8 cellular contexts compared by ENCODE assay signal in the genomic region with DNA sequence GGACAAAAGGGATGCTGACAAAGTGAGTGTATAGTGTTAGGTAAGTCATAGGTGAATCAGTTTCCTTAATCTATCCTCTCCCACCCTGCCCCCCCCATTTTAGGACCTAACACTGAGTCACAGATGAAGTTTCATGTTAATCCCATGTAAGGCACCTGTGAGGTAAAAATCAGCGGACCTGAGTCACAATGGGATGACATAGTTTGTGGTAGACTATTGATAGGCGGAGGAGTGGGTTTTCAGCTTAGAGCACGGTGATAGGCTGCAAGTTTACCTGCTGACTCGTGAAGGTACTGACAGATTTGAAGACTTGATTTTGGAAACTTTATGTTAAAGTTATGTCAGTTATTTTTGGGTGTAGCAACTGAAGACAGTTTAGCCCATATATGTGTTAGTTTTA. TPM values are rescaled to one million over a fixed set of nuclear protein-coding genes. Genes with fewer than 3 reads are reported as not detected.
DNase-seq lines count a peak whose midpoint lies in the region; ATAC-seq and TF ChIP-seq lines count a peak whose summit lies in the region.

No MANE protein-coding gene starts in this region.

- H3K27ac Mint-ChIP-seq in CD4-positive, alpha-beta T cell = peak overlapping the region; percentile 100

- peaks cover 60% of the 10 kb centered on the region for H3K4me1 Mint-ChIP-seq in CD4-positive, alpha-beta T cell (ENCODE audit: low read depth)

- H3K36me3 ChIP-seq in H7 (replicated peaks; ENCODE audit: control insufficient read depth, insufficient read depth, low read length) (peaks cover 5% of the 10 kb centered on the region), SJSA1 (peaks cover 43% of the 10 kb centered on the region), brain microvascular endothelial cell (replicated peaks) (peaks cover 4% of the 10 kb centered on the region), mesodermal cell (ENCODE audit: control insufficient read depth, insufficient read depth, low read length) (peaks cover 17% of the 10 kb centered on the region)

- peaks cover 8% of the 10 kb centered on the region; the same call in 1 of the 2 replicates for H3K4me1 ChIP-seq in SJSA1 (replicated peaks)
- H3K4me1 ChIP-seq in mesodermal cell (ENCODE audit: control insufficient read depth, insufficient read depth, low read length, poor library complexity, severe bottlenecking) = no peaks in the 10 kb centered on the region

- peak overlapping the region; percentile 98 for H3K4me3 Mint-ChIP-seq in CD4-positive, alpha-beta T cell

- CTCF ChIA-PET in CD4-positive, alpha-beta T cell (lab: Charles Lee) = interaction anchor here (1.3 to 2.7 kb wide), 4 partner anchors 17 to 174 kb away, joined by 3 to 20 read pairs (median 6); partner anchors contain the start of gene CEP350

- peak in 8 of 10 experiments; percentile 24 to 73 (median 35) for DNase-seq in CD4-positive, alpha-beta T cell
- DNase-seq in H7 (peak; percentile 59), SJSA1 (ENCODE audit: low read depth in 1 of 2, low spot score in 2 of 2) (no peak), brain microvascular endothelial cell (no peak), UCSD-AML1 (lab: John Stamatoyannopoulos, UW; ENCODE audit: unreplicated experiment) (no peak), hippocampal formation (lab: John Stamatoyannopoulos, UW) (no peak)
- DNase-seq in stimulated activated naive CD4-positive, alpha-beta T cell treated with Interleukin-2 at 50 U/mL for 16 hours (lab: John Stamatoyannopoulos, UW) = peak; percentile 59

- no peaks in the 10 kb centered on the region for H3K27me3 Mint-ChIP-seq in CD4-positive, alpha-beta T cell

- no peaks in the 10 kb centered on the region for H3K9me3 Mint-ChIP-seq in CD4-positive, alpha-beta T cell

- no peaks in the 10 kb centered on the region for H3K9me3 ChIP-seq in CD4-positive, alpha-beta T cell (ENCODE audit: control insufficient read depth, low read length)
- no peaks in the 10 kb centered on the region for H3K9me3 ChIP-seq in SJSA1 (replicated peaks)
- H3K9me3 ChIP-seq in mesodermal cell (ENCODE audit: control insufficient read depth, low read length) = no peaks in the 10 kb centered on the region

- in situ Hi-C loops in brain microvascular endothelial cell (cut with HindIII; ENCODE audit: low pct_ligation_motif_present, low sequenced_read_pairs) = no loop called here

- H3K36me3 Mint-ChIP-seq in CD4-positive, alpha-beta T cell (ENCODE audit: low read depth) = peaks cover 67% of the 10 kb centered on the region

- intact Hi-C loops in CD4-positive, alpha-beta T cell (cut with DNase I, micrococcal nuclease) = loop anchor here (2.0 to 10.0 kb wide), 4 partner anchors 176 to 1211 kb away; partner anchors contain the start of gene QSOX1 (in 1 of the 2)

- H3K4me3 ChIP-seq in H7 (ENCODE audit: insufficient read depth, low read depth, low read length) (peak overlapping the region; percentile 94), SJSA1 (peak overlapping the region; percentile 85), brain microvascular endothelial cell (ENCODE audit: low read depth, low read length) (peak overlapping the region; percentile 89), mesodermal cell (ENCODE audit: extremely low read depth, insufficient read depth, low read length, poor library complexity, severe bottlenecking) (peak overlapping the region; percentile 72)

- peak; percentile 48 for ATAC-seq in CD4-positive, alpha-beta T cell (ENCODE audit: poor library complexity)

- TF ChIP-seq CTCF in CD4-positive, alpha-beta T cell (IDR thresholded peaks at IDR 0.05) = no peak
- TF ChIP-seq CTCF in brain microvascular endothelial cell (IDR thresholded peaks at IDR 0.05; ENCODE audit: low read depth, low read length, missing control alignments) = no peak

- POLR2A ChIA-PET in CD4-positive, alpha-beta T cell (lab: Charles Lee) = interaction anchor here (0.9 to 4.7 kb wide), 17 partner anchors 11 to 590 kb away, joined by 3 to 113 read pairs (median 6); partner anchors contain the start of genes AXDND1, CEP350, QSOX1 and SOAT1

- H3K27me3 ChIP-seq in CD4-positive, alpha-beta T cell (ENCODE audit: control insufficient read depth, insufficient read depth, low read length) = no peaks in the 10 kb centered on the region
- no peaks in the 10 kb centered on the region for H3K27me3 ChIP-seq in H7 (ENCODE audit: control insufficient read depth, insufficient read depth, low read length)
- H3K27me3 ChIP-seq in SJSA1 (replicated peaks) = no peaks in the 10 kb centered on the region
- no peaks in the 10 kb centered on the region for H3K27me3 ChIP-seq in brain microvascular endothelial cell (replicated peaks)

- H3K27ac ChIP-seq in CD4-positive, alpha-beta T cell (ENCODE audit: low read depth, low read length) = peak overlapping the region; percentile 99
- H3K27ac ChIP-seq in SJSA1 (no peak overlapping the region), brain microvascular endothelial cell (peak overlapping the region; percentile 99), mesodermal cell (ENCODE audit: low read depth, low read length, severe bottlenecking) (no peak overlapping the region)

- WGBS in mesodermal cell (ENCODE audit: insufficient coverage in 2 of 2), 2 experiments = 12 to 19% methylated on average over 4 of the region's 4 CpGs

RNA-seq across cellular contexts. Expression of gene TOR1AIP1, which starts 1.7 kb away (rescaled TPM):
- total RNA-seq in CD4-positive, alpha-beta T cell = 10 to 100 TPM; 93.8 to 94.4 TPM
- total RNA-seq in H7 (2014; rRNA removed; shearing (Covaris generic)) = 34.2 and 43.7 TPM in 2 replicates
- 33.0 and 50.6 TPM in 2 replicates for total RNA-seq in SJSA1 (2014; rRNA removed; shearing (Covaris generic))
- polyA plus RNA-seq in mesodermal cell (2013, experiment 1 of 2) = 31.0 TPM
- polyA plus RNA-seq in mesodermal cell (2013, experiment 2 of 2) = 32.3 TPM

RNA-seq across cellular contexts. Expression of gene TOR1AIP2, which starts 6.1 kb away (rescaled TPM):
- total RNA-seq in CD4-positive, alpha-beta T cell = 10 to 100 TPM; 71.6 to 72.7 TPM
- 60.7 and 69.2 TPM in 2 replicates for total RNA-seq in H7 (2014; rRNA removed; shearing (Covaris generic))
- 48.9 and 89.4 TPM in 2 replicates for total RNA-seq in SJSA1 (2014; rRNA removed; shearing (Covaris generic))
- 32.8 TPM for polyA plus RNA-seq in mesodermal cell (2013, experiment 1 of 2)
- polyA plus RNA-seq in mesodermal cell (2013, experiment 2 of 2) = 32.8 TPM

Comparison
In these comparisons a context has a peak if more than half of its experiments do, and no peak if none do; other contexts are left out.
1. DNase-seq: peak in CD4-positive, alpha-beta T cell (8 of 10), H7 (single experiment) and stimulated activated naive CD4-positive, alpha-beta T cell treated with Interleukin-2 at 50 U/mL for 16 hours (single experiment); none in SJSA1 (0 of 2), brain microvascular endothelial cell (single experiment), UCSD-AML1 (single experiment) and hippocampal formation (0 of 2).
2. H3K27ac ChIP-seq: peak in CD4-positive, alpha-beta T cell (single experiment) and brain microvascular endothelial cell (single experiment); none in SJSA1 (single experiment) and mesodermal cell (single experiment).
3. Peak in every context shown above with its lines, with median percentiles within 50 percentile points of each other: H3K4me3 ChIP-seq.